In genomic region chr15:41607033-41607432, GRCh38 we compare ENCODE assay signal across 10 cellular contexts. TPM values are rescaled to one million over a fixed set of nuclear protein-coding genes. Genes with fewer than 3 reads are reported as not detected.
DNase-seq lines count a peak whose midpoint lies in the region; ATAC-seq and TF ChIP-seq lines count a peak whose summit lies in the region.
"Had no signal": no experiment of that assay in that cellular context is flagged by ENCODE, and none has a peak within 500 bp of the region (broad histone marks: within the 10 kb centered on the region; RNA-seq: fewer than 3 reads in every experiment).

No MANE protein-coding gene starts in this region.

- no peaks in the 10 kb centered on the region for H3K9me3 ChIP-seq in AG04450 (ENCODE audit: control insufficient read depth, insufficient read depth, low read length)
- H3K9me3 ChIP-seq: BLaER1 treated with 17β-estradiol and CSF1 and Interleukin-3, amounts not matched to agents 10 nM and 100 nM had no signal

- CTCF ChIA-PET in AG04450 (lab: Charles Lee), result interaction anchor here (1.6 kb wide), 1 partner anchor 21 kb away, joined by 4 read pairs; no protein-coding TSS in a partner anchor

- no peak for TF ChIP-seq CTCF in AG04450 (IDR thresholded peaks at IDR 0.05; ENCODE audit: low read depth, low read length)
- TF ChIP-seq CTCF in HFFc6 (IDR thresholded peaks at IDR 0.05), result no peak
- no peak for TF ChIP-seq CTCF in astrocyte of the cerebellum (IDR thresholded peaks at IDR 0.05; ENCODE audit: low read depth, low read length, missing control alignments)

- peaks cover 5% of the 10 kb centered on the region; the same call in 1 of the 2 replicates for H3K36me3 Mint-ChIP-seq in HFFc6 (ENCODE audit: low read depth)

- H3K27me3 ChIP-seq in AG04450 (ENCODE audit: control insufficient read depth, insufficient read depth, low read length), result no peaks in the 10 kb centered on the region
- H3K27me3 ChIP-seq: BLaER1 treated with 17β-estradiol and CSF1 and Interleukin-3, amounts not matched to agents 10 nM and 100 nM had no signal

- no peaks in the 10 kb centered on the region for H3K9me3 Mint-ChIP-seq in HFFc6

- POLR2A ChIA-PET in AG04450 (lab: Yijun Ruan, JAX), result interaction anchor here (0.7 to 1.7 kb wide), 4 partner anchors 15 to 140 kb away, joined by 3 to 6 read pairs (median 4); partner anchors contain the start of genes MGA and RPAP1

- no peak overlapping the region for H3K4me3 ChIP-seq in AG04450 (ENCODE audit: low read depth, low read length)
- no peak overlapping the region for H3K4me3 ChIP-seq in astrocyte of the cerebellum (ENCODE audit: low read depth, low read length)
- H3K4me3 ChIP-seq: BLaER1 treated with 17β-estradiol and CSF1 and Interleukin-3, amounts not matched to agents 10 nM and 100 nM had no signal

- peaks cover 63% of the 10 kb centered on the region for H3K4me1 Mint-ChIP-seq in HFFc6 (ENCODE audit: low read depth)

- H3K27me3 Mint-ChIP-seq in HFFc6 (ENCODE audit: insufficient read depth), result peaks cover 3% of the 10 kb centered on the region

- H3K27ac Mint-ChIP-seq in HFFc6, result peak overlapping the region; percentile 66

- H3K27ac ChIP-seq in AG04450 (ENCODE audit: low read depth, low read length), result no peak overlapping the region
- H3K27ac ChIP-seq: BLaER1 treated with 17β-estradiol and CSF1 and Interleukin-3, amounts not matched to agents 10 nM and 100 nM had no signal

- DNase-seq in AG04450 (ENCODE audit: low read depth, low spot score), result peak; percentile 86
- peak; percentile 94 for DNase-seq in HFFc6
- DNase-seq in astrocyte of the cerebellum (ENCODE audit: low read depth), result peak; percentile 78
- DNase-seq in glomerular visceral epithelial cell (ENCODE audit: extremely low spot score), result peak; percentile 56
- no peak for DNase-seq in activated CD4-positive, CD25-positive, alpha-beta regulatory T cell (lab: John Stamatoyannopoulos, UW)
- no peak for DNase-seq in medulla oblongata (ENCODE audit: extremely low spot score)
- DNase-seq: NCI-H1417 treated with DMSO at 0.1 percent for 48 hours had no signal

- in situ Hi-C loops in astrocyte of the cerebellum (cut with HindIII; ENCODE audit: low sequenced_read_pairs), result no loop called here

- peak overlapping the region; percentile 19 for H3K4me3 Mint-ChIP-seq in HFFc6

- no peak for ATAC-seq in HG02970 (IDR thresholded peaks at IDR 0.05; ENCODE audit: low FRiP score, unreplicated experiment)
- no peak for ATAC-seq in HG02885 (IDR thresholded peaks at IDR 0.05; ENCODE audit: poor library complexity, unreplicated experiment)

RNA-seq across cellular contexts. Expression of gene TYRO3, which starts 48.0 kb away (rescaled TPM):
- polyA plus RNA-seq in AG04450 (2011; rRNA removed), result 21.0 and 21.7 TPM in 2 replicates
- 39.5 and 44.5 TPM in 2 replicates for polyA minus RNA-seq in AG04450 (2011; rRNA and poly(A)+ RNA removed)
- 10 to 100 TPM; 16.6 to 27.6 (median 21.9) TPM for total RNA-seq in HFFc6 (2021; fragmentation: NEBNext Ultra II Directional; extraction: Animal tissue kit (Norgen Biotek cat#: 25700))

RNA-seq across cellular contexts. Expression of gene MGA, which starts 53.2 kb away (rescaled TPM):
- 8.5 and 9.7 TPM in 2 replicates for polyA plus RNA-seq in AG04450 (2011; rRNA removed)
- polyA minus RNA-seq in AG04450 (2011; rRNA and poly(A)+ RNA removed), result 32.0 and 52.2 TPM in 2 replicates
- total RNA-seq in HFFc6 (2021; fragmentation: NEBNext Ultra II Directional; extraction: Animal tissue kit (Norgen Biotek cat#: 25700)), result 10 to 100 TPM; 11.8 to 16.6 (median 15.3) TPM

Comparison
In these comparisons a context has a peak if more than half of its experiments do, and no peak if none do; other contexts are left out.
1. DNase-seq: peak in AG04450 (single experiment), HFFc6 (single experiment), astrocyte of the cerebellum (single experiment) and glomerular visceral epithelial cell (single experiment); none in activated CD4-positive, CD25-positive, alpha-beta regulatory T cell (0 of 4) and medulla oblongata (single experiment).